Comparison of ENCODE assay signal across 22 cellular contexts in genomic region chr12:79302171-79302841, GRCh38.
DNase-seq lines count a peak whose midpoint lies in the region; ATAC-seq and TF ChIP-seq lines count a peak whose summit lies in the region.
"Had no signal": no experiment of that assay in that cellular context is flagged by ENCODE, and none has a peak within 500 bp of the region (broad histone marks: within the 10 kb centered on the region; RNA-seq: fewer than 3 reads in every experiment).

No MANE protein-coding gene starts in this region.

- H3K4me3 Mint-ChIP-seq in endothelial cell (ENCODE audit: unreplicated experiment) = peak overlapping the region; percentile 20
- H3K4me3 Mint-ChIP-seq: B cell, CD14-positive monocyte had no signal

- no peaks in the 10 kb centered on the region for H3K36me3 ChIP-seq in left ventricle myocardium inferior

- H3K27ac Mint-ChIP-seq in endothelial cell (ENCODE audit: unreplicated experiment) = peak overlapping the region; percentile 98
- H3K27ac Mint-ChIP-seq: B cell, CD14-positive monocyte, IgD-negative memory B cell had no signal

- TF ChIP-seq CTCF in left ventricle myocardium inferior (IDR thresholded peaks at IDR 0.05; ENCODE audit: borderline replicate concordance) (no peak), endothelial cell (IDR thresholded peaks at IDR 0.05; ENCODE audit: unreplicated experiment) (no peak)

- H3K27ac ChIP-seq in left ventricle myocardium inferior (replicated peaks) = peak overlapping the region; percentile 22

- no peaks in the 10 kb centered on the region for H3K4me1 ChIP-seq in left ventricle myocardium inferior

- peaks cover 4% of the 10 kb centered on the region for H3K27me3 Mint-ChIP-seq in endothelial cell (ENCODE audit: unreplicated experiment)
- H3K27me3 Mint-ChIP-seq: B cell, IgD-negative memory B cell had no signal

- no peaks in the 10 kb centered on the region for H3K9me3 Mint-ChIP-seq in endothelial cell (ENCODE audit: unreplicated experiment)

- H3K27me3 ChIP-seq in left ventricle myocardium inferior (ENCODE audit: low read depth) = no peaks in the 10 kb centered on the region

- DNase-seq in left ventricle myocardium inferior (no peak), Right ventricle myocardium superior (no peak), endothelial cell (ENCODE audit: low spot score) (peak; percentile 58), pulmonary artery endothelial cell (ENCODE audit: low read depth, low spot score) (peak; percentile 83), DMS53 treated with DMSO at 0.1 percent for 48 hours (lab: John Stamatoyannopoulos, UW; ENCODE audit: unreplicated experiment) (no peak)
- DNase-seq: DMS53, EL, GF-D8, GOT3, Karpas-422, MV-4-11, NCI-H1105 treated with DMSO at 0.1 percent for 48 hours, NCI-H2081 treated with DMSO at 0.1 percent for 48 hours, NCI-H446 treated with DMSO at 0.1 percent for 48 hours, NCI-H526 treated with DMSO at 0.1 percent for 48 hours, OCI-M1 had no signal

- ATAC-seq in Right ventricle myocardium superior (ENCODE audit: poor library complexity) (no peak), HG03045 (IDR thresholded peaks at IDR 0.05; ENCODE audit: unreplicated experiment) (no peak), HG02588 (IDR thresholded peaks at IDR 0.05; ENCODE audit: unreplicated experiment) (no peak)
- ATAC-seq: HCT116 had no signal

- no peak overlapping the region for H3K4me3 ChIP-seq in left ventricle myocardium inferior

- no peaks in the 10 kb centered on the region for H3K36me3 Mint-ChIP-seq in endothelial cell (ENCODE audit: low read depth, unreplicated experiment)
- H3K36me3 Mint-ChIP-seq: CD14-positive monocyte had no signal

- no peaks in the 10 kb centered on the region for H3K9me3 ChIP-seq in left ventricle myocardium inferior (replicated peaks)

- H3K4me1 Mint-ChIP-seq in endothelial cell (ENCODE audit: unreplicated experiment) = peaks cover 42% of the 10 kb centered on the region
- H3K4me1 Mint-ChIP-seq: B cell, CD14-positive monocyte, IgD-negative memory B cell had no signal

- intact Hi-C loops in left ventricle myocardium inferior (cut with micrococcal nuclease) = no loop called here
- intact Hi-C loops in Right ventricle myocardium superior (cut with DNase I) = no loop called here

Comparison
In these comparisons a context has a peak if more than half of its experiments do, and no peak if none do; other contexts are left out.
1. DNase-seq: peak in endothelial cell (single experiment) and pulmonary artery endothelial cell (single experiment); none in left ventricle myocardium inferior (single experiment), Right ventricle myocardium superior (single experiment) and DMS53 treated with DMSO at 0.1 percent for 48 hours (single experiment).